In genomic region chr4:114466299-114466698, GRCh38 we compare ENCODE assay signal across 34 cellular contexts.
"Had no signal": no experiment of that assay in that cellular context is flagged by ENCODE, and none has a peak within 500 bp of the region (broad histone marks: within the 10 kb centered on the region; RNA-seq: fewer than 3 reads in every experiment).

No MANE protein-coding gene starts in this region.

- H2AFZ ChIP-seq: PC-9 had no signal

- ATAC-seq: activated T-cell treated with anti-CD3 and anti-CD28 coated beads, Interleukin-2, amount 50 U/mL, for 72 hours; activated T-helper 17 cell treated with anti-CD3 and anti-CD28 coated beads, Interleukin-2, amount 50 U/mL, for 72 hours; Right ventricle myocardium inferior; SK-N-SH treated with all-trans-retinoic acid at 6 μM for 48 hours had no signal

- DNase-seq: activated B cell treated with CpG ODN at 0.5 μM for 24 hours; activated CD4-positive, alpha-beta memory T cell treated with anti-CD3 and anti-CD28 coated beads for 36 hours; activated CD4-positive, alpha-beta T cell treated with anti-CD3 and anti-CD28 coated beads for 4 hours; activated CD4-positive, alpha-beta T cell treated with anti-CD3 and anti-CD28 coated beads, Interleukin-2, amount 50 U/mL, for 1 hour; activated CD4-positive, CD25-positive, alpha-beta regulatory T cell treated with anti-CD3 and anti-CD28 coated beads, Interleukin-2, amount 50 U/mL, for 72 hours; activated CD8-positive, alpha-beta memory T cell treated with anti-CD3 and anti-CD28 coated beads, Interleukin-2, amount 50 U/mL, for 4 hours; activated gamma-delta T cell; activated naive CD4-positive, alpha-beta T cell treated with Interleukin-2 at 50 U/mL for 16 hours; activated naive CD8-positive, alpha-beta T cell treated with anti-CD3 and anti-CD28 coated beads, Interleukin-2, amount 10 ng/mL, durations not matched to agents 7 days and 5 days; activated T-cell treated with anti-CD3 and anti-CD28 coated beads for 4 hours; activated T-cell treated with anti-CD3 and anti-CD28 coated beads, Interleukin-2, amount 50 U/mL, for 72 hours; amygdala; NCI-H1092 treated with DMSO at 0.1 percent for 48 hours; NCI-H1417; NCI-H146; NCI-H187; NCI-H2081; NCI-H226; NCI-H446 treated with DMSO at 0.1 percent for 48 hours; NCI-H524; PC-9; SIG-M5; T-helper 1 cell; T-helper 2 cell; T-helper 9 cell had no signal

- H3K4me3 ChIP-seq: ascending aorta, cardiac muscle cell, PC-9 had no signal

- FAIRE-seq: RCC 7860 had no signal

- H3K9me3 ChIP-seq: ascending aorta had no signal

- H3K9ac ChIP-seq: KMS-11 had no signal

- H3K27ac ChIP-seq: ascending aorta, cardiac muscle cell, KMS-11, PC-9, RWPE1, VCaP had no signal

- H3K27me3 ChIP-seq: ascending aorta, cardiac muscle cell had no signal

- H3K4me2 ChIP-seq: KMS-11, PC-9 had no signal

- H3K36me3 ChIP-seq: ascending aorta, cardiac muscle cell had no signal

- H3K4me1 ChIP-seq: ascending aorta had no signal
